21 cellular contexts compared by ENCODE assay signal in the genomic region with DNA sequence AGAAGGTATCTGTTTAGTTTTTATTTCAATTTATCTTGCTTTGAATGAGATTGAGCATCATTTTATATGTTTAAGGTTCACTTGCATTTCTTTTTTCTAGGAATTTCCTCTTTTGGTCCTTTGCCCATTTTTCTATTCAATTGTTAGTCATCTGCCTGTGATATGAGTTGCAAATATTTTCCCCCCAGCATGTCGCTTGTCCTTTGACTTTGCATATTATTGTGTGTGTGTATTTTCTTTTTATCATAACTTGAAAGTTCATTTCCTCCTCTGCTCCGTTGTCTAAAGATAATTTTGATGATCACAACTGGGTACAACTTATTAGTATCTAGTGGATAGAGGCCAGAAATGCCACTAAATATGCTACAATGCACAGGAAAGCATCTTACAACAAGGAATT.
DNase-seq lines count a peak whose midpoint lies in the region; ATAC-seq and TF ChIP-seq lines count a peak whose summit lies in the region.
"Had no signal": no experiment of that assay in that cellular context is flagged by ENCODE, and none has a peak within 500 bp of the region (broad histone marks: within the 10 kb centered on the region; RNA-seq: fewer than 3 reads in every experiment).

No MANE protein-coding gene starts in this region.

- no peak overlapping the region for H3K4me3 Mint-ChIP-seq in activated T-cell treated with anti-CD3 and anti-CD28 coated beads, Interleukin-2, amount 50 U/mL, for 24 hours
- no peak overlapping the region for H3K4me3 Mint-ChIP-seq in activated T-cell treated with anti-CD3 and anti-CD28 coated beads, Interleukin-2, amount 50 U/mL, for 4 hours
- H3K4me3 Mint-ChIP-seq: CD14-positive monocyte; naive thymus-derived CD8-positive, alpha-beta T cell; T-cell had no signal

- intact Hi-C loops in thyroid gland (cut with DNase I) (no loop called here), prostate gland (cut with DNase I) (no loop called here)

- peaks cover 7% of the 10 kb centered on the region for H3K9me3 Mint-ChIP-seq in activated T-cell treated with anti-CD3 and anti-CD28 coated beads, Interleukin-2, amount 50 U/mL, for 24 hours
- H3K9me3 Mint-ChIP-seq in activated T-cell treated with anti-CD3 and anti-CD28 coated beads, Interleukin-2, amount 50 U/mL, for 4 hours: peaks cover 3% of the 10 kb centered on the region
- H3K9me3 Mint-ChIP-seq: T-cell had no signal

- peak overlapping the region; percentile 56 for H3K4me2 ChIP-seq in osteoblast (ENCODE audit: insufficient read depth, low read length)

- no peak for TF ChIP-seq POLR2A in thyroid gland (IDR thresholded peaks at IDR 0.05)
- TF ChIP-seq POLR2A in prostate gland (IDR thresholded peaks at IDR 0.05): no peak

- DNase-seq in activated T-cell treated with anti-CD3 and anti-CD28 coated beads, Interleukin-2, amount 50 U/mL, for 24 hours: no peak
- DNase-seq in activated T-cell treated with anti-CD3 and anti-CD28 coated beads, Interleukin-2, amount 50 U/mL, for 4 hours: no peak
- peak; percentile 42 for DNase-seq in LHCN-M2 (ENCODE audit: low read depth)
- peak; percentile 66 for DNase-seq in choroid plexus epithelial cell (ENCODE audit: low read depth)
- no peak for DNase-seq in osteoblast (ENCODE audit: insufficient read length, low spot score, missing footprints)
- no peak for DNase-seq in thyroid gland
- DNase-seq in cerebellum (ENCODE audit: low spot score): no peak
- DNase-seq in prostate gland (ENCODE audit: low spot score): no peak
- DNase-seq: activated effector memory CD4-positive, alpha-beta T cell treated with anti-CD3 and anti-CD28 coated beads, Interleukin-2, amount 50 U/mL, for 16 hours; anterior cingulate cortex; colonic mucosa; DMS 273 treated with DMSO at 0.1 percent for 48 hours; naive thymus-derived CD8-positive, alpha-beta T cell; NCI-H1417 treated with DMSO at 0.1 percent for 48 hours; NCI-H524 treated with DMSO at 0.1 percent for 48 hours; SHP77; sigmoid colon; T-cell had no signal

- H3K27me3 ChIP-seq in osteoblast (ENCODE audit: insufficient read depth, low read length) (no peaks in the 10 kb centered on the region), thyroid gland (no peaks in the 10 kb centered on the region), prostate gland (replicated peaks; ENCODE audit: insufficient read depth) (no peaks in the 10 kb centered on the region)
- H3K27me3 ChIP-seq: colonic mucosa, sigmoid colon had no signal

- H4K20me1 ChIP-seq in osteoblast (ENCODE audit: insufficient read depth, low read length): no peaks in the 10 kb centered on the region

- H3K27me3 Mint-ChIP-seq in activated T-cell treated with anti-CD3 and anti-CD28 coated beads, Interleukin-2, amount 50 U/mL, for 24 hours: peaks cover 4% of the 10 kb centered on the region
- peaks cover 7% of the 10 kb centered on the region for H3K27me3 Mint-ChIP-seq in activated T-cell treated with anti-CD3 and anti-CD28 coated beads, Interleukin-2, amount 50 U/mL, for 4 hours (ENCODE audit: low read depth)

- ATAC-seq in activated T-cell treated with anti-CD3 and anti-CD28 coated beads, Interleukin-2, amount 50 U/mL, for 4 hours: no peak
- ATAC-seq: naive thymus-derived CD8-positive, alpha-beta T cell; T-cell had no signal

- peaks cover 70% of the 10 kb centered on the region for H3K4me1 Mint-ChIP-seq in activated T-cell treated with anti-CD3 and anti-CD28 coated beads, Interleukin-2, amount 50 U/mL, for 24 hours (ENCODE audit: low read depth)
- H3K4me1 Mint-ChIP-seq in activated T-cell treated with anti-CD3 and anti-CD28 coated beads, Interleukin-2, amount 50 U/mL, for 4 hours (ENCODE audit: low read depth): peaks cover 31% of the 10 kb centered on the region
- H3K4me1 Mint-ChIP-seq: CD14-positive monocyte; naive thymus-derived CD8-positive, alpha-beta T cell had no signal

- peaks cover 25% of the 10 kb centered on the region for H3K4me1 ChIP-seq in osteoblast (ENCODE audit: insufficient read depth, low read length)
- H3K4me1 ChIP-seq in thyroid gland: no peaks in the 10 kb centered on the region
- H3K4me1 ChIP-seq in prostate gland (replicated peaks): no peaks in the 10 kb centered on the region
- H3K4me1 ChIP-seq: colonic mucosa, parathyroid adenoma had no signal

- H3K79me2 ChIP-seq in osteoblast (ENCODE audit: insufficient read depth, low read length): no peaks in the 10 kb centered on the region
- H3K79me2 ChIP-seq: parathyroid adenoma had no signal

- peaks cover 2% of the 10 kb centered on the region for H3K36me3 Mint-ChIP-seq in activated T-cell treated with anti-CD3 and anti-CD28 coated beads, Interleukin-2, amount 50 U/mL, for 24 hours (ENCODE audit: low read depth)
- H3K36me3 Mint-ChIP-seq in activated T-cell treated with anti-CD3 and anti-CD28 coated beads, Interleukin-2, amount 50 U/mL, for 4 hours (ENCODE audit: insufficient read depth): no peaks in the 10 kb centered on the region
- H3K36me3 Mint-ChIP-seq: CD14-positive monocyte; naive thymus-derived CD8-positive, alpha-beta T cell; T-cell had no signal

- H2AFZ ChIP-seq in osteoblast (ENCODE audit: low read length): no peak overlapping the region
- H2AFZ ChIP-seq: parathyroid adenoma had no signal

- WGBS in thyroid gland, 2 donors: 70 to 75% methylated on average over 2 of the region's 2 CpGs
- WGBS in prostate gland: 86% methylated on average over 2 of the region's 2 CpGs

- peak overlapping the region; percentile 55 for H3K27ac ChIP-seq in osteoblast (ENCODE audit: low read depth, low read length)
- H3K27ac ChIP-seq in thyroid gland: no peak overlapping the region
- H3K27ac ChIP-seq in prostate gland: no peak overlapping the region
- H3K27ac ChIP-seq: colonic mucosa, parathyroid adenoma, sigmoid colon, VCaP had no signal

- H3K27ac Mint-ChIP-seq in activated T-cell treated with anti-CD3 and anti-CD28 coated beads, Interleukin-2, amount 50 U/mL, for 24 hours: peak overlapping the region; percentile 87
- H3K27ac Mint-ChIP-seq: CD14-positive monocyte; naive thymus-derived CD8-positive, alpha-beta T cell; T-cell had no signal

- H3K36me3 ChIP-seq in osteoblast (ENCODE audit: insufficient read depth, low read length): no peaks in the 10 kb centered on the region
- no peaks in the 10 kb centered on the region for H3K36me3 ChIP-seq in thyroid gland
- H3K36me3 ChIP-seq in prostate gland: no peaks in the 10 kb centered on the region
- H3K36me3 ChIP-seq: colonic mucosa, sigmoid colon had no signal

- H3K9me3 ChIP-seq in osteoblast (ENCODE audit: low read depth, low read length) (no peaks in the 10 kb centered on the region), thyroid gland (no peaks in the 10 kb centered on the region), prostate gland (no peaks in the 10 kb centered on the region)
- H3K9me3 ChIP-seq: colonic mucosa, sigmoid colon had no signal

- H3K4me3 ChIP-seq in choroid plexus epithelial cell (ENCODE audit: low read depth, low read length): no peak overlapping the region
- no peak overlapping the region for H3K4me3 ChIP-seq in osteoblast (ENCODE audit: insufficient read depth, low read length)
- no peak overlapping the region for H3K4me3 ChIP-seq in thyroid gland (replicated peaks in 1 of 3)
- H3K4me3 ChIP-seq in prostate gland: no peak overlapping the region
- H3K4me3 ChIP-seq: colonic mucosa, sigmoid colon had no signal

- no peak for TF ChIP-seq CTCF in choroid plexus epithelial cell (conservative IDR thresholded peaks at IDR 0.05; ENCODE audit: low read depth, low read length)
- no peak for TF ChIP-seq CTCF in osteoblast (IDR thresholded peaks at IDR 0.05; ENCODE audit: extremely low read depth, low read depth, low read length)
- no peak for TF ChIP-seq CTCF in thyroid gland (IDR thresholded peaks at IDR 0.05)
- TF ChIP-seq CTCF in prostate gland (IDR thresholded peaks at IDR 0.05): no peak

Comparison
In these comparisons a context has a peak if more than half of its experiments do, and no peak if none do; other contexts are left out.
1. DNase-seq: peak in LHCN-M2 (single experiment) and choroid plexus epithelial cell (single experiment); none in activated T-cell treated with anti-CD3 and anti-CD28 coated beads, Interleukin-2, amount 50 U/mL, for 24 hours (single experiment), activated T-cell treated with anti-CD3 and anti-CD28 coated beads, Interleukin-2, amount 50 U/mL, for 4 hours (single experiment), osteoblast (single experiment), thyroid gland (0 of 2), cerebellum (single experiment) and prostate gland (single experiment).